ENCODE assay signal across 10 cellular contexts in genomic region chr4:15777697-15778096, GRCh38. TPM values are rescaled to one million over a fixed set of nuclear protein-coding genes. Genes with fewer than 3 reads are reported as not detected.
DNase-seq lines count a peak whose midpoint lies in the region; ATAC-seq, FAIRE-seq and TF ChIP-seq lines count a peak whose summit lies in the region.
"Had no signal": no experiment of that assay in that cellular context is flagged by ENCODE, and none has a peak within 500 bp of the region (broad histone marks: within the 10 kb centered on the region; RNA-seq: fewer than 3 reads in every experiment).

No MANE protein-coding gene starts in this region.

- no peak overlapping the region for H3K27ac ChIP-seq in astrocyte (ENCODE audit: low read depth, low read length)
- H3K27ac ChIP-seq: cardiac muscle cell had no signal

- no peaks in the 10 kb centered on the region for H4K20me1 ChIP-seq in astrocyte (ENCODE audit: insufficient read depth, low read length)

- CTCF ChIA-PET in Calu3 (lab: Charles Lee) = no interaction called here

- H3K4me1 Mint-ChIP-seq in Calu3 (ENCODE audit: low read depth, unreplicated experiment) (peaks cover 18% of the 10 kb centered on the region), astrocyte (ENCODE audit: low read depth, unreplicated experiment) (peaks cover 9% of the 10 kb centered on the region), osteocyte (ENCODE audit: unreplicated experiment) (peaks cover 13% of the 10 kb centered on the region)

- H3K27ac Mint-ChIP-seq in Calu3 (ENCODE audit: unreplicated experiment) (no peak overlapping the region), astrocyte (ENCODE audit: unreplicated experiment) (no peak overlapping the region), osteocyte (ENCODE audit: unreplicated experiment) (no peak overlapping the region)

- H3K36me3 Mint-ChIP-seq in Calu3 (ENCODE audit: insufficient read depth, unreplicated experiment) (peaks cover 9% of the 10 kb centered on the region), astrocyte (ENCODE audit: low read depth, unreplicated experiment) (no peaks in the 10 kb centered on the region), osteocyte (ENCODE audit: unreplicated experiment) (no peaks in the 10 kb centered on the region)

- intact Hi-C loops in Calu3 (cut with micrococcal nuclease; ENCODE audit: unreplicated experiment) = no loop called here

- no peaks in the 10 kb centered on the region for H3K36me3 ChIP-seq in astrocyte (ENCODE audit: insufficient read depth, low read length)
- H3K36me3 ChIP-seq: cardiac muscle cell, heart right ventricle had no signal

- peak overlapping the region; percentile 88 for H3K4me2 ChIP-seq in astrocyte (ENCODE audit: low read length)

- TF ChIP-seq CTCF in Calu3 (IDR thresholded peaks at IDR 0.05; ENCODE audit: unreplicated experiment) (no peak), astrocyte (IDR thresholded peaks at IDR 0.05; ENCODE audit: insufficient read depth, low read depth, low read length) (no peak), osteocyte (IDR thresholded peaks at IDR 0.05) (no peak)

- no peaks in the 10 kb centered on the region for H3K9me3 Mint-ChIP-seq in Calu3 (ENCODE audit: low read depth, unreplicated experiment)
- H3K9me3 Mint-ChIP-seq in astrocyte (ENCODE audit: unreplicated experiment) = peaks cover 2% of the 10 kb centered on the region
- no peaks in the 10 kb centered on the region for H3K9me3 Mint-ChIP-seq in osteocyte (ENCODE audit: unreplicated experiment)

- BruUV-seq in Calu3 (replicated peaks; lab: Mats Ljungman, UMichigan) = no TSS peak

- H3K27me3 ChIP-seq in astrocyte (ENCODE audit: insufficient read depth, low read length) = peaks cover 22% of the 10 kb centered on the region

- no peaks in the 10 kb centered on the region for H3K9me3 ChIP-seq in astrocyte (ENCODE audit: insufficient read depth, low read depth, low read length)
- H3K9me3 ChIP-seq: heart right ventricle had no signal

- H3K4me3 ChIP-seq in Jurkat, Clone E6-1 (ENCODE audit: low read length) = peak overlapping the region; percentile 68
- no peak overlapping the region for H3K4me3 ChIP-seq in astrocyte (ENCODE audit: insufficient read depth, low read depth, low read length)

- ATAC-seq in GM18868 (IDR thresholded peaks at IDR 0.05; ENCODE audit: unreplicated experiment) (no peak), GM19324 (IDR thresholded peaks at IDR 0.05; ENCODE audit: low FRiP score, unreplicated experiment) (no peak)

- H2AFZ ChIP-seq in astrocyte (ENCODE audit: low read depth, low read length) = no peak overlapping the region

- DNase-seq in Calu3 (no peak), astrocyte (ENCODE audit: low read depth) (no peak), osteocyte (ENCODE audit: extremely low spot score, unreplicated experiment) (no peak), CD1c-positive myeloid dendritic cell (ENCODE audit: extremely low spot score) (no peak)
- no peak for DNase-seq in Jurkat, Clone E6-1 (ENCODE audit: low read depth, low spot score)

- H3K4me3 Mint-ChIP-seq in Calu3 (ENCODE audit: low read depth, unreplicated experiment) = peak overlapping the region; percentile 66
- H3K4me3 Mint-ChIP-seq in astrocyte (ENCODE audit: unreplicated experiment) = no peak overlapping the region
- peak overlapping the region; percentile 78 for H3K4me3 Mint-ChIP-seq in osteocyte (ENCODE audit: unreplicated experiment)

- H3K4me1 ChIP-seq in astrocyte (ENCODE audit: insufficient read depth, low read length) = peaks cover 9% of the 10 kb centered on the region

- H3K79me2 ChIP-seq in astrocyte (ENCODE audit: insufficient read depth, low read length) = no peaks in the 10 kb centered on the region

- no peak overlapping the region for H3K9ac ChIP-seq in astrocyte (ENCODE audit: low read length)

- H3K27me3 Mint-ChIP-seq in Calu3 (ENCODE audit: unreplicated experiment) (peaks cover 10% of the 10 kb centered on the region), astrocyte (ENCODE audit: low read depth, unreplicated experiment) (peaks cover 90% of the 10 kb centered on the region), osteocyte (ENCODE audit: unreplicated experiment) (peaks cover 55% of the 10 kb centered on the region)

- peak; percentile 59 for FAIRE-seq in astrocyte (lab: Jason Lieb, UNC)
- FAIRE-seq: RCC 7860 had no signal

RNA-seq across cellular contexts. Expression of gene CD38, which starts 0.4 kb away (rescaled TPM):
- 3.4 and 9.4 TPM in 2 replicates for total RNA-seq in Calu3 (2022)
- polyA plus RNA-seq in Jurkat, Clone E6-1 (2012; ENCODE audit: insufficient read depth, insufficient read length) = 24.4 TPM
- 0.94 and 1.0 TPM in 2 replicates for total RNA-seq in astrocyte
- total RNA-seq in osteocyte = 0.08 TPM in 1 of 2 replicates, not detected in the other
- total RNA-seq: cardiac muscle cell had no signal
- polyA plus RNA-seq: cardiac muscle cell had no signal
